15 cellular contexts compared by ENCODE assay signal in the genomic region with DNA sequence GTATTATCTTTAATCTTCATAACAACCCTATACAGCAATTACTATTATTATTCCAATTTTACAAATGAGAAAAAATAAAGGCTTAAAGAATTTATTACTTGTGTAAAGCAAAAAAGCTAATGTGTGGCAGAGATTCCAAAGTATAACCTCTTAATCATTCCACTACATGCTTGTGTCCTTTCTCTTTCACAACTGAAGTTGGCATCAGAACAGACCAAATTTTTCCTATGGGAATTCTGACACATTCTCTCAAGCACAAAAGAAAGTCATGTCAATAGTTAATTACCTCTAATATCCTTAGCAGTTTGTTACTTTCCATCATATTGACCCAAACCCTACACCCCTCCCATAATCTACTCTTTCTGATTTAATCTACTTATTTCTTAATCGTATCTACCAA.
DNase-seq lines count a peak whose midpoint lies in the region; TF ChIP-seq lines count a peak whose summit lies in the region.
"Had no signal": no experiment of that assay in that cellular context is flagged by ENCODE, and none has a peak within 500 bp of the region (broad histone marks: within the 10 kb centered on the region; RNA-seq: fewer than 3 reads in every experiment).

No MANE protein-coding gene starts in this region.

- H3K27ac ChIP-seq in endodermal cell (ENCODE audit: low read depth, low read length) = no peak overlapping the region
- H3K27ac ChIP-seq: C4-2B, GM23248 had no signal

- H3K4me3 Mint-ChIP-seq in endodermal cell = no peak overlapping the region
- H3K4me3 Mint-ChIP-seq: CD4-positive, alpha-beta T cell; IgD-negative memory B cell had no signal

- H3K9me3 ChIP-seq in endodermal cell (ENCODE audit: control insufficient read depth, low read length) = no peaks in the 10 kb centered on the region
- H3K9me3 ChIP-seq: Caco-2, HAP-1 had no signal

- H3K9me3 Mint-ChIP-seq in endodermal cell = no peaks in the 10 kb centered on the region
- H3K9me3 Mint-ChIP-seq: CD4-positive, alpha-beta T cell; IgD-negative memory B cell had no signal

- peak overlapping the region; percentile 7 for H3K27ac Mint-ChIP-seq in endodermal cell
- H3K27ac Mint-ChIP-seq: CD4-positive, alpha-beta T cell had no signal

- no peak overlapping the region for H3K9ac ChIP-seq in endodermal cell (ENCODE audit: extremely low read depth, low read length, poor library complexity, severe bottlenecking)
- H3K9ac ChIP-seq: GM23248 had no signal

- peaks cover 74% of the 10 kb centered on the region for H3K36me3 ChIP-seq in endodermal cell (ENCODE audit: control insufficient read depth, insufficient read depth, low read length)

- H3K27me3 Mint-ChIP-seq in endodermal cell (ENCODE audit: insufficient read depth) = no peaks in the 10 kb centered on the region
- H3K27me3 Mint-ChIP-seq: CD4-positive, alpha-beta T cell had no signal

- peak; percentile 44 for DNase-seq in AG10803 (ENCODE audit: low read depth)
- no peak for DNase-seq in endodermal cell
- peak; percentile 37 for DNase-seq in fibroblast of the aortic adventitia (ENCODE audit: low read depth)
- peak; percentile 19 for DNase-seq in renal cortical epithelial cell (ENCODE audit: low read depth)
- no peak for DNase-seq in NCI-H128 (lab: John Stamatoyannopoulos, UW; ENCODE audit: unreplicated experiment)
- no peak for DNase-seq in SIG-M5 treated with dmso at 0.1 percent for 504 hours (lab: John Stamatoyannopoulos, UW; ENCODE audit: unreplicated experiment)
- no peak for DNase-seq in stimulated activated naive CD4-positive, alpha-beta T cell (lab: John Stamatoyannopoulos, UW)
- DNase-seq: ACHN; AML-193; Caco-2; CD4-positive, alpha-beta T cell; GM23248 had no signal

- WGBS in endodermal cell (ENCODE audit: insufficient coverage in 1 of 2, insufficient read length in 1 of 2), 2 experiments = 95% methylated on average over 1 of the region's 1 CpG; no CpG with 5 or more reads in 1 of the 2 experiments

- H3K4me1 ChIP-seq in endodermal cell (ENCODE audit: control insufficient read depth, insufficient read depth, low read length) = no peaks in the 10 kb centered on the region
- H3K4me1 ChIP-seq: Caco-2 had no signal

- H3K36me3 Mint-ChIP-seq in endodermal cell (ENCODE audit: low read depth) = peaks cover 71% of the 10 kb centered on the region
- H3K36me3 Mint-ChIP-seq: IgD-negative memory B cell had no signal

- no peak for TF ChIP-seq CTCF in AG10803 (conservative IDR thresholded peaks at IDR 0.05; ENCODE audit: low read length)
- no peak for TF ChIP-seq CTCF in endodermal cell (conservative IDR thresholded peaks at IDR 0.05)
- no peak for TF ChIP-seq CTCF in fibroblast of the aortic adventitia (IDR thresholded peaks at IDR 0.05; ENCODE audit: insufficient read depth, low read length)

- H3K4me3 ChIP-seq in AG10803 (ENCODE audit: low read length) = no peak overlapping the region
- H3K4me3 ChIP-seq in endodermal cell (ENCODE audit: low read length) = no peak overlapping the region
- H3K4me3 ChIP-seq in fibroblast of the aortic adventitia (ENCODE audit: low read depth, low read length) = no peak overlapping the region
- H3K4me3 ChIP-seq: GM23248, HAP-1 had no signal

- H3K27me3 ChIP-seq in endodermal cell (ENCODE audit: control insufficient read depth, insufficient read depth, low read length, poor library complexity, severe bottlenecking) = no peaks in the 10 kb centered on the region

- H3K4me1 Mint-ChIP-seq in endodermal cell = peaks cover 9% of the 10 kb centered on the region
- H3K4me1 Mint-ChIP-seq: IgD-negative memory B cell had no signal

Comparison
In these comparisons a context has a peak if more than half of its experiments do, and no peak if none do; other contexts are left out.
1. DNase-seq: peak in AG10803 (single experiment), fibroblast of the aortic adventitia (single experiment) and renal cortical epithelial cell (single experiment); none in endodermal cell (single experiment), NCI-H128 (single experiment), SIG-M5 treated with dmso at 0.1 percent for 504 hours (single experiment) and stimulated activated naive CD4-positive, alpha-beta T cell (0 of 6).